8 cellular contexts compared by ENCODE assay signal in the genomic region with DNA sequence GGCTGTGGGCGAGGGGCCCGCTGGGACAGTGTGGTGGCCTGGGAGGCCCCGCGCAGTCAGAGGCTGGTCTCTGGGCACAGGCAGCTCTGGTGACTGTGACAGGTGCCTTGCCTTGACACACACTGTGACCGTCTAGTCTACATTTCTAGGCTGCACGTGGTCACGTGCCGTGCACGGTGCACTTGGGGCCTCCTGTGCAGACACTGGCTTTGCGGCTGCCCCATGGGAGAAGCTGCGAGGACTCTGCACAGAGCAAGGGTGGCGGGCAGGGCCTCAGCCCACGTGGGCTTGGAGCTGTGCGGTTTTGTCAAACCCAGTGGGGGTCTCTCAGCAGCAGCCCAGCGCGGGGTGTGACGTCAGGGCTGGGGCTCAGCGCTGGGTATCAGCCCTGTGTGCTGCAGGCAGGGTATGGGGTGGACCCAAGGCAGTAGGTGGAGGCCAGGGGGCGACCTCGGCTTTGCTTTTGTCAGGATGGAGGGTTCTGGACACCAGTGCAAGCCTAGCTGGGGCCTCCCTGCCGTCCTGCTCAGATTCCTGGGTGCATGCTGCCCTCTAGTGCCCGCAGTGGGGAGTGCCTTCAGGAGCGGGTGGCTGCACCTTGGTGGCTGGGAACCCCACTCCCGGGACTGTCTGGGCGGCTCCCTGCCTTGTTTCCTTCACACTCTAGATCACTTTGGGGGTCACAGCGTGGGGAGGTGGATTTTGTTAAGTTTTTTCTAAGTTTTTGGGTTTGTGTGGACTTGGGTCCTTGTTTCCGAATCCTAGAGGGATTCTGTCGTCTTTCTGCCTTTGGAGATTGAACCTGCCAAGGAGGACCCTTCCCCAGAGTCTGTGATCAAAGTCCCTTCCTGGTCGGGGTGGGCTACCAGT.
DNase-seq lines count a peak whose midpoint lies in the region; ATAC-seq lines count a peak whose summit lies in the region.

No MANE protein-coding gene starts in this region.

- peaks cover 0 to 10% (median 4%) of the 10 kb centered on the region in 5 donors for H3K36me3 Mint-ChIP-seq in naive thymus-derived CD4-positive, alpha-beta T cell

- peaks cover 0 to 14% (median 12%) of the 10 kb centered on the region in 7 donors for H3K4me1 Mint-ChIP-seq in naive thymus-derived CD4-positive, alpha-beta T cell

- CTCF ChIA-PET in naive thymus-derived CD4-positive, alpha-beta T cell (lab: Charles Lee): interaction anchor here (0.8 to 2.9 kb wide), 11 partner anchors 9 to 222 kb away, joined by 3 to 32 read pairs (median 4); no protein-coding TSS in a partner anchor

- H3K27ac Mint-ChIP-seq in naive thymus-derived CD4-positive, alpha-beta T cell: peak overlapping the region in 1 of 9 donors; percentile 49

- no peaks in the 10 kb centered on the region for H3K4me1 ChIP-seq in naive thymus-derived CD4-positive, alpha-beta T cell (ENCODE audit: control insufficient read depth in 2 of 2, insufficient read depth in 2 of 2, low read length in 2 of 2)

- ATAC-seq in esophagus mucosa (peak; percentile 85), HG03469 (IDR thresholded peaks at IDR 0.05; ENCODE audit: unreplicated experiment) (no peak)
- peak; percentile 91 for ATAC-seq in naive thymus-derived CD4-positive, alpha-beta T cell

- no peak overlapping the region for H3K4me3 Mint-ChIP-seq in naive thymus-derived CD4-positive, alpha-beta T cell

- POLR2A ChIA-PET in naive thymus-derived CD4-positive, alpha-beta T cell (lab: Charles Lee): no interaction called here

- H3K27ac ChIP-seq in naive thymus-derived CD4-positive, alpha-beta T cell (ENCODE audit: low read depth, low read length): no peak overlapping the region

- DNase-seq in GM04504 (ENCODE audit: low read depth) (peak; percentile 52), HS-27A (ENCODE audit: low read depth) (peak; percentile 42), OCI-M2 (lab: John Stamatoyannopoulos, UW; ENCODE audit: unreplicated experiment) (peak; percentile 11), activated T-cell treated with anti-CD3 and anti-CD28 coated beads for 4 hours (peak; percentile 78)
- peak; percentile 58 to 86 (median 74) for DNase-seq in naive thymus-derived CD4-positive, alpha-beta T cell
- DNase-seq in stimulated activated CD8-positive, alpha-beta memory T cell treated with anti-CD3 and anti-CD28 coated beads, Interleukin-7, amount 100 ng/mL, for 4 hours (ENCODE audit: low read depth in 2 of 2): peak; percentile 57 to 62

- no peak overlapping the region for H3K4me3 ChIP-seq in naive thymus-derived CD4-positive, alpha-beta T cell (ENCODE audit: low read length)

- H3K9me3 Mint-ChIP-seq in naive thymus-derived CD4-positive, alpha-beta T cell: no peaks in the 10 kb centered on the region

- no peaks in the 10 kb centered on the region for H3K27me3 ChIP-seq in naive thymus-derived CD4-positive, alpha-beta T cell (ENCODE audit: control insufficient read depth in 2 of 2, insufficient read depth in 2 of 2, low read length in 2 of 2)

- intact Hi-C loops in naive thymus-derived CD4-positive, alpha-beta T cell (cut with micrococcal nuclease): loop anchor here (1.0 to 2.0 kb wide), 6 partner anchors 61 to 299 kb away; no protein-coding TSS in a partner anchor

- H3K9me3 ChIP-seq in naive thymus-derived CD4-positive, alpha-beta T cell (ENCODE audit: control insufficient read depth in 2 of 3, low read length in 3 of 3): no peaks in the 10 kb centered on the region

- no peaks in the 10 kb centered on the region for H3K27me3 Mint-ChIP-seq in naive thymus-derived CD4-positive, alpha-beta T cell

- peaks cover 0 to 34% (median 9%) of the 10 kb centered on the region in 3 experiments for H3K36me3 ChIP-seq in naive thymus-derived CD4-positive, alpha-beta T cell (ENCODE audit: control insufficient read depth in 2 of 3, insufficient read depth in 3 of 3, low read length in 3 of 3)

Comparison
In these comparisons a context has a peak if more than half of its experiments do, and no peak if none do; other contexts are left out.
1. DNase-seq: peak in every context shown above with its lines; median percentile 78 in activated T-cell treated with anti-CD3 and anti-CD28 coated beads for 4 hours; 74 in naive thymus-derived CD4-positive, alpha-beta T cell; 60 in stimulated activated CD8-positive, alpha-beta memory T cell treated with anti-CD3 and anti-CD28 coated beads, Interleukin-7, amount 100 ng/mL, for 4 hours; 52 in GM04504; 42 in HS-27A; 11 in OCI-M2.